15 cellular contexts compared by ENCODE assay signal in genomic region chr16:4743217-4743897, GRCh38. TPM values are rescaled to one million over a fixed set of nuclear protein-coding genes. Genes with fewer than 3 reads are reported as not detected.
DNase-seq lines count a peak whose midpoint lies in the region; ATAC-seq, FAIRE-seq and TF ChIP-seq lines count a peak whose summit lies in the region.
"Had no signal": no experiment of that assay in that cellular context is flagged by ENCODE, and none has a peak within 500 bp of the region (broad histone marks: within the 10 kb centered on the region; RNA-seq: fewer than 3 reads in every experiment).

No MANE protein-coding gene starts in this region.

- H3K36me3 Mint-ChIP-seq in activated B cell treated with CpG ODN at 0.5 μM for 24 hours (ENCODE audit: low read depth) = no peaks in the 10 kb centered on the region

- dilution Hi-C loops in keratinocyte (cut with MboI; ENCODE audit: extremely low pct_ligation_motif_present, low sequenced_read_pairs) = no loop called here

- H3K27me3 Mint-ChIP-seq in activated B cell treated with CpG ODN at 0.5 μM for 24 hours = no peaks in the 10 kb centered on the region

- DNase-seq in left ventricle myocardium inferior (no peak), Right ventricle myocardium inferior (ENCODE audit: missing footprints) (no peak), activated B cell treated with CpG ODN at 0.5 μM for 24 hours (no peak), keratinocyte (ENCODE audit: low read depth, low spot score) (no peak), transverse colon (peak; percentile 38), mesenteric fat pad (ENCODE audit: low spot score) (no peak), nucleus accumbens (lab: John Stamatoyannopoulos, UW) (no peak), GM13976 (ENCODE audit: low spot score) (no peak)
- DNase-seq: Caco-2; NCI-H2227 treated with DMSO at 0.1 percent for 48 hours; stimulated activated CD4-positive, alpha-beta T cell treated with anti-CD3 and anti-CD28 coated beads, Interleukin-15, amount 100 ng/mL, for 24 hours had no signal

- H3K4me3 ChIP-seq in left ventricle myocardium inferior (peak overlapping the region; percentile 16), keratinocyte (ENCODE audit: control insufficient read depth in 2 of 3, extremely low read depth in 1 of 3, insufficient read depth in 2 of 3, low read depth in 1 of 3, low read length in 3 of 3) (peak overlapping the region in 2 of 3 experiments; percentile 10 to 11), transverse colon (peak overlapping the region in 3 of 4 donors; percentile 2 to 49 (median 28))
- H3K4me3 ChIP-seq: SK-N-MC had no signal

- H3K9ac ChIP-seq in keratinocyte (ENCODE audit: control insufficient read depth, extremely low read depth, insufficient read depth, low read length) = no peak overlapping the region
- H3K9ac ChIP-seq: KMS-11 had no signal

- H3K36me3 ChIP-seq in left ventricle myocardium inferior (no peaks in the 10 kb centered on the region), keratinocyte (ENCODE audit: control insufficient read depth in 2 of 2, extremely low read depth in 1 of 2, insufficient read depth in 2 of 2, low read length in 2 of 2) (no peaks in the 10 kb centered on the region), transverse colon (no peaks in the 10 kb centered on the region)

- 22 to 43% methylated on average over 6 to 14 of the region's 14 CpGs for WGBS in transverse colon (ENCODE audit: low coverage in 1 of 2), 2 donors

- H3K9me1 ChIP-seq in keratinocyte (ENCODE audit: control insufficient read depth, extremely low read depth, insufficient read depth, low read length) = no peaks in the 10 kb centered on the region

- H2AFZ ChIP-seq in keratinocyte (ENCODE audit: control insufficient read depth, low read length) = peak overlapping the region; percentile 8

- no peak for ATAC-seq in Right ventricle myocardium inferior
- ATAC-seq in activated B cell treated with CpG ODN at 0.5 μM for 24 hours (ENCODE audit: low read depth) = no peak

- H3K4me2 ChIP-seq in keratinocyte (ENCODE audit: control insufficient read depth, extremely low read depth, insufficient read depth, low read depth, low read length) = peak overlapping the region; percentile 71
- H3K4me2 ChIP-seq: KMS-11 had no signal

- POLR2A ChIA-PET in activated B cell treated with CpG ODN at 0.5 μM for 24 hours (lab: Charles Lee) = no interaction called here

- peaks cover 22% of the 10 kb centered on the region for H3K4me1 Mint-ChIP-seq in activated B cell treated with CpG ODN at 0.5 μM for 24 hours

- intact Hi-C loops in left ventricle myocardium inferior (cut with micrococcal nuclease) = no loop called here
- intact Hi-C loops in Right ventricle myocardium inferior (cut with DNase I) = no loop called here
- intact Hi-C loops in activated B cell treated with CpG ODN at 0.5 μM for 24 hours (cut with micrococcal nuclease) = no loop called here
- intact Hi-C loops in transverse colon (cut with DNase I; ENCODE audit: low total_unique reads) = no loop called here

- no peaks in the 10 kb centered on the region for H3K9me3 Mint-ChIP-seq in activated B cell treated with CpG ODN at 0.5 μM for 24 hours

- H3K27ac ChIP-seq in left ventricle myocardium inferior (replicated peaks) = no peak overlapping the region
- no peak overlapping the region for H3K27ac ChIP-seq in keratinocyte (ENCODE audit: control insufficient read depth, insufficient read depth, low read length)
- no peak overlapping the region for H3K27ac ChIP-seq in transverse colon
- H3K27ac ChIP-seq: KMS-11, SK-N-MC had no signal

- no peaks in the 10 kb centered on the region for H3K9me3 ChIP-seq in left ventricle myocardium inferior (replicated peaks)
- H3K9me3 ChIP-seq in keratinocyte (ENCODE audit: control insufficient read depth, low read depth, low read length) = no peaks in the 10 kb centered on the region
- no peaks in the 10 kb centered on the region for H3K9me3 ChIP-seq in transverse colon
- H3K9me3 ChIP-seq: Caco-2 had no signal

- TF ChIP-seq POLR2A in transverse colon (IDR thresholded peaks at IDR 0.05) = no peak

- H4K20me1 ChIP-seq in keratinocyte (ENCODE audit: control insufficient read depth, extremely low read depth, insufficient read depth, low read length) = no peaks in the 10 kb centered on the region

- TF ChIP-seq CTCF in left ventricle myocardium inferior (IDR thresholded peaks at IDR 0.05; ENCODE audit: borderline replicate concordance) = no peak
- no peak for TF ChIP-seq CTCF in activated B cell treated with CpG ODN at 0.5 μM for 24 hours (IDR thresholded peaks at IDR 0.05)
- no peak for TF ChIP-seq CTCF in keratinocyte (optimal IDR thresholded peaks at IDR 0.05 in 1 of 3, IDR thresholded peaks at IDR 0.05 in 1 of 3, conservative IDR thresholded peaks at IDR 0.05 in 1 of 3; ENCODE audit: extremely low read depth in 1 of 3, insufficient read depth in 2 of 3, low read length in 3 of 3)
- no peak for TF ChIP-seq CTCF in transverse colon (IDR thresholded peaks at IDR 0.05)
- TF ChIP-seq CTCF in GM13976 (IDR thresholded peaks at IDR 0.05; ENCODE audit: borderline replicate concordance, control extremely low read depth, extremely low read depth, insufficient read depth, missing control alignments) = no peak

- no peak for FAIRE-seq in keratinocyte (lab: Jason Lieb, UNC)

- H3K27me3 ChIP-seq in left ventricle myocardium inferior (ENCODE audit: low read depth) = no peaks in the 10 kb centered on the region
- no peaks in the 10 kb centered on the region for H3K27me3 ChIP-seq in keratinocyte (ENCODE audit: control insufficient read depth, extremely low read depth, insufficient read depth, low read length)
- no peaks in the 10 kb centered on the region for H3K27me3 ChIP-seq in transverse colon

- H3K4me3 Mint-ChIP-seq in activated B cell treated with CpG ODN at 0.5 μM for 24 hours = peak overlapping the region; percentile 52

- in situ Hi-C loops in transverse colon (cut with MboI; ENCODE audit: low pct_ligation_motif_present in 1 of 4, low pct_unique_long_range_greater_than_20kb in 1 of 4, low sequenced_read_pairs in 3 of 4) (no loop called here), GM13976 (cut with MboI; ENCODE audit: low sequenced_read_pairs, unreplicated experiment) (no loop called here)

- H3K27ac Mint-ChIP-seq in activated B cell treated with CpG ODN at 0.5 μM for 24 hours = no peak overlapping the region

- no peaks in the 10 kb centered on the region for H3K79me2 ChIP-seq in keratinocyte (ENCODE audit: control insufficient read depth, insufficient read depth, low read length)

- CTCF ChIA-PET in activated B cell treated with CpG ODN at 0.5 μM for 24 hours (lab: Charles Lee) = no interaction called here

- H3K4me1 ChIP-seq in left ventricle myocardium inferior (peaks cover 11% of the 10 kb centered on the region), keratinocyte (ENCODE audit: control insufficient read depth, extremely low read depth, insufficient read depth, low read length) (peaks cover 11% of the 10 kb centered on the region), transverse colon (peaks cover 6 to 19% (median 8%) of the 10 kb centered on the region in 4 donors)
- H3K4me1 ChIP-seq: Caco-2 had no signal

- no peak for TF ChIP-seq EP300 in transverse colon (IDR thresholded peaks at IDR 0.05; ENCODE audit: low read depth)

RNA-seq across cellular contexts. Expression of gene DNAAF8, which starts 9.0 kb away (rescaled TPM):
- total RNA-seq in left ventricle myocardium inferior (0.77 TPM), Right ventricle myocardium inferior (1.5 TPM), activated B cell treated with CpG ODN at 0.5 μM for 24 hours (0.29 and 0.31 TPM in 2 replicates), transverse colon (1 to 10 TPM in 1 of 4 donors, under 1 TPM in 2, not detected in 1; 0.55 to 2.9 (median 0.60) TPM), mesenteric fat pad (1.3 TPM)
- polyA plus RNA-seq in keratinocyte = 0.26 to 0.57 TPM (median 0.33 TPM) in 3 replicates
- polyA plus RNA-seq in keratinocyte (2011; ENCODE audit: low read depth) = not detected
- polyA plus RNA-seq in keratinocyte (2011; cell fraction: cytosol; rRNA removed) = 0.19 and 0.45 TPM in 2 replicates
- polyA plus RNA-seq in keratinocyte (2011; cell fraction: nucleus; rRNA removed) = 0.20 and 0.36 TPM in 2 replicates
- 0.13 and 0.32 TPM in 2 replicates for polyA plus RNA-seq in keratinocyte (2012; ENCODE audit: low replicate concordance)
- polyA minus RNA-seq in keratinocyte = 0.23 to 0.36 TPM in 2 of 3 replicates, not detected in the other
- not detected for polyA minus RNA-seq in keratinocyte (2011; cell fraction: cytosol; rRNA and poly(A)+ RNA removed)
- not detected in 2 replicates for polyA minus RNA-seq in keratinocyte (2011; cell fraction: nucleus; rRNA and poly(A)+ RNA removed)

RNA-seq across cellular contexts. Expression of gene ANKS3, which starts 9.3 kb away (rescaled TPM):
- total RNA-seq in left ventricle myocardium inferior (8.7 TPM), Right ventricle myocardium inferior (9.1 TPM), activated B cell treated with CpG ODN at 0.5 μM for 24 hours (17.9 and 21.9 TPM in 2 replicates), transverse colon (10 to 100 TPM; 14.9 to 38.4 (median 25.0) TPM), mesenteric fat pad (16.4 TPM)
- 9.7 to 14.7 TPM (median 11.7 TPM) in 3 replicates for polyA plus RNA-seq in keratinocyte
- 12.6 TPM for polyA plus RNA-seq in keratinocyte (2011; ENCODE audit: low read depth)
- 6.5 and 8.3 TPM in 2 replicates for polyA plus RNA-seq in keratinocyte (2011; cell fraction: cytosol; rRNA removed)
- polyA plus RNA-seq in keratinocyte (2011; cell fraction: nucleus; rRNA removed) = 40.9 and 51.0 TPM in 2 replicates
- polyA plus RNA-seq in keratinocyte (2012; ENCODE audit: low replicate concordance) = 8.6 and 9.5 TPM in 2 replicates
- polyA minus RNA-seq in keratinocyte = 12.0 to 24.2 TPM (median 23.1 TPM) in 3 replicates
- 11.1 TPM for polyA minus RNA-seq in keratinocyte (2011; cell fraction: cytosol; rRNA and poly(A)+ RNA removed)
- polyA minus RNA-seq in keratinocyte (2011; cell fraction: nucleus; rRNA and poly(A)+ RNA removed) = 15.0 and 19.1 TPM in 2 replicates

RNA-seq across cellular contexts. Expression of gene ZNF500, which starts 23.6 kb away (rescaled TPM):
- total RNA-seq in left ventricle myocardium inferior = 5.4 TPM
- 6.5 TPM for total RNA-seq in Right ventricle myocardium inferior
- 14.3 and 19.1 TPM in 2 replicates for total RNA-seq in activated B cell treated with CpG ODN at 0.5 μM for 24 hours
- polyA plus RNA-seq in keratinocyte = 3.3 to 5.2 TPM (median 3.5 TPM) in 3 replicates
- 0.41 TPM for polyA plus RNA-seq in keratinocyte (2011; ENCODE audit: low read depth)
- polyA plus RNA-seq in keratinocyte (2011; cell fraction: cytosol; rRNA removed) = 1.6 and 1.8 TPM in 2 replicates
- polyA plus RNA-seq in keratinocyte (2011; cell fraction: nucleus; rRNA removed) = 8.6 and 9.5 TPM in 2 replicates
- polyA plus RNA-seq in keratinocyte (2012; ENCODE audit: low replicate concordance) = 2.9 and 3.7 TPM in 2 replicates
- 4.8 to 10.2 TPM (median 5.9 TPM) in 3 replicates for polyA minus RNA-seq in keratinocyte
- polyA minus RNA-seq in keratinocyte (2011; cell fraction: cytosol; rRNA and poly(A)+ RNA removed) = 5.2 TPM
- 4.3 and 7.0 TPM in 2 replicates for polyA minus RNA-seq in keratinocyte (2011; cell fraction: nucleus; rRNA and poly(A)+ RNA removed)
- total RNA-seq in transverse colon = 10 to 100 TPM in 3 of 4 donors, 1 to 10 TPM in 1; 9.7 to 31.2 (median 11.6) TPM
- total RNA-seq in mesenteric fat pad = 12.4 TPM

RNA-seq across cellular contexts. Expression of gene SEPTIN12, which starts 44.8 kb away (rescaled TPM):
- total RNA-seq in left ventricle myocardium inferior = not detected
- total RNA-seq in Right ventricle myocardium inferior = not detected
- not detected in 2 replicates for total RNA-seq in activated B cell treated with CpG ODN at 0.5 μM for 24 hours
- not detected in 3 replicates for polyA plus RNA-seq in keratinocyte
- not detected for polyA plus RNA-seq in keratinocyte (2011; ENCODE audit: low read depth)
- polyA plus RNA-seq in keratinocyte (2011; cell fraction: cytosol; rRNA removed) = not detected in 2 replicates
- polyA plus RNA-seq in keratinocyte (2011; cell fraction: nucleus; rRNA removed) = not detected in 2 replicates
- polyA plus RNA-seq in keratinocyte (2012; ENCODE audit: low replicate concordance) = not detected in 2 replicates
- polyA minus RNA-seq in keratinocyte = not detected in 3 replicates
- polyA minus RNA-seq in keratinocyte (2011; cell fraction: cytosol; rRNA and poly(A)+ RNA removed) = not detected
- polyA minus RNA-seq in keratinocyte (2011; cell fraction: nucleus; rRNA and poly(A)+ RNA removed) = not detected in 2 replicates
- not detected for total RNA-seq in transverse colon
- total RNA-seq in mesenteric fat pad = not detected
- total RNA-seq: Caco-2, cerebellum, subcutaneous adipose tissue had no signal

RNA-seq across cellular contexts. Expression of gene NUDT16L1, which starts 50.0 kb away (rescaled TPM):
- total RNA-seq in left ventricle myocardium inferior (61.9 TPM), Right ventricle myocardium inferior (52.3 TPM), activated B cell treated with CpG ODN at 0.5 μM for 24 hours (32.0 and 32.9 TPM in 2 replicates), transverse colon (10 to 100 TPM; 32.6 to 62.7 (median 54.3) TPM), mesenteric fat pad (19.4 TPM)
- 23.0 to 28.8 TPM (median 24.2 TPM) in 3 replicates for polyA plus RNA-seq in keratinocyte
- 3.0 TPM for polyA plus RNA-seq in keratinocyte (2011; ENCODE audit: low read depth)
- polyA plus RNA-seq in keratinocyte (2011; cell fraction: cytosol; rRNA removed) = 20.0 and 39.0 TPM in 2 replicates
- 22.9 and 27.8 TPM in 2 replicates for polyA plus RNA-seq in keratinocyte (2011; cell fraction: nucleus; rRNA removed)
- polyA plus RNA-seq in keratinocyte (2012; ENCODE audit: low replicate concordance) = 13.2 and 26.4 TPM in 2 replicates
- polyA minus RNA-seq in keratinocyte = 10.5 to 12.5 TPM (median 12.1 TPM) in 3 replicates
- polyA minus RNA-seq in keratinocyte (2011; cell fraction: cytosol; rRNA and poly(A)+ RNA removed) = 22.3 TPM
- polyA minus RNA-seq in keratinocyte (2011; cell fraction: nucleus; rRNA and poly(A)+ RNA removed) = 8.5 and 11.0 TPM in 2 replicates
